ENCODE assay signal across 19 cellular contexts in the genomic region with DNA sequence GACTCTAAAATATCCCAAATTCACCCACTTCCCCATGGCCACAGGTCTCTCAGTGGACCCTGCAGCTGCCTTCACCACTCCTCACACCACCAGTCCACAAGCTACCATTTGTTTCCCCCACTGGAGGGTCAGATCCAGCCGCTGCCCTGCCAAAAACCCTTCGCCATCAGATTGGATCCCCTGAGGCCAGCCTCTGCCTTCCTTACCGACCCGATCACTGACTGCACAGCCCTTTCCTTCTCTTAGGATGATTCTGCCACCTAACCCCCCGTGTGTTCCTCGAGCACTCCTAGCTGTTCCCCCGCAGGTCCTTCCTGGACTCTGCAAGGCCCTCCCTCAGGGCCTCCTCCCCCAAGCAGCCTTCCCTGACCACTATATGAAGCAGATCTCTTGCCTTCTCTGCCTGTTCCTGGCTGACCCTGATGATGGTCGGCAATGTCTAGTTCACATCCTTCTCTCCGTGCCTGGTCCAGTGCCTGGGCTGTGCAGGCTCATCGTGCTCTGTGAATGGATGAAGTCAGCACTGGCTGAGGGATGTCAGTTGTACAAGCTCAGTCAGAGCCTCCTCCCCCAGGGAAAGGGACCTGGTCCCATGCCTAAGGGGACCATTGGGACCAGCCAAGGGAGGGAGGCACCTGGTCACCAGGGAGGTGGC. TPM values are rescaled to one million over a fixed set of nuclear protein-coding genes. Genes with fewer than 3 reads are reported as not detected.
DNase-seq lines count a peak whose midpoint lies in the region; ATAC-seq and TF ChIP-seq lines count a peak whose summit lies in the region.
"Had no signal": no experiment of that assay in that cellular context is flagged by ENCODE, and none has a peak within 500 bp of the region (broad histone marks: within the 10 kb centered on the region; RNA-seq: fewer than 3 reads in every experiment).

No MANE protein-coding gene starts in this region.

- no peak for ATAC-seq in CD8-positive, alpha-beta T cell
- ATAC-seq in WTC11 (no peak), sciatic nerve (no peak), psoas muscle (no peak), Right ventricle myocardium superior (ENCODE audit: poor library complexity) (no peak)
- ATAC-seq: heart right ventricle, right lobe of liver had no signal

- peaks cover 89% of the 10 kb centered on the region for H3K4me1 Mint-ChIP-seq in CD8-positive, alpha-beta T cell (ENCODE audit: low read depth)
- H3K4me1 Mint-ChIP-seq in WTC11: peaks cover 11% of the 10 kb centered on the region
- peaks cover 65 to 72% of the 10 kb centered on the region in 2 donors for H3K4me1 Mint-ChIP-seq in immature natural killer cell

- H3K27me3 ChIP-seq in CD8-positive, alpha-beta T cell (ENCODE audit: insufficient read depth, low read length): no peaks in the 10 kb centered on the region
- H3K27me3 ChIP-seq in psoas muscle (ENCODE audit: insufficient read depth in 3 of 3, low read length in 2 of 3): no peaks in the 10 kb centered on the region
- H3K27me3 ChIP-seq: heart right ventricle, right lobe of liver had no signal

- DNase-seq in CD8-positive, alpha-beta T cell: no peak
- DNase-seq in WTC11 (ENCODE audit: low spot score) (no peak), immature natural killer cell (no peak), sciatic nerve (ENCODE audit: low spot score) (peak; percentile 44), psoas muscle (no peak), Right ventricle myocardium superior (no peak)
- no peak for DNase-seq in central memory CD4-positive, alpha-beta T cell
- DNase-seq: activated CD4-positive, alpha-beta T cell treated with anti-CD3 and anti-CD28 coated beads for 1 hour; AML-193; effector memory CD4-positive, alpha-beta T cell; GF-D8; heart right ventricle; mesendoderm; NCI-H1048; NCI-H524 treated with DMSO at 0.1 percent for 48 hours; SHP77; stimulated activated CD4-positive, alpha-beta T cell treated with anti-CD3 and anti-CD28 coated beads, Interleukin-1b, Interleukin-23, amount 100 ng/mL, for 48 hours; T1000 had no signal

- peaks cover 4% of the 10 kb centered on the region for H3K36me3 ChIP-seq in CD8-positive, alpha-beta T cell (ENCODE audit: insufficient read depth, low read length)
- H3K36me3 ChIP-seq in psoas muscle (ENCODE audit: insufficient read depth in 1 of 2, low read depth in 1 of 2): no peaks in the 10 kb centered on the region
- H3K36me3 ChIP-seq: right lobe of liver had no signal

- H3K9me3 ChIP-seq in CD8-positive, alpha-beta T cell (ENCODE audit: low read length): no peaks in the 10 kb centered on the region
- no peaks in the 10 kb centered on the region for H3K9me3 ChIP-seq in psoas muscle
- H3K9me3 ChIP-seq: heart right ventricle, right lobe of liver had no signal

- peaks cover 35% of the 10 kb centered on the region for H3K36me3 Mint-ChIP-seq in CD8-positive, alpha-beta T cell
- H3K36me3 Mint-ChIP-seq in WTC11 (no peaks in the 10 kb centered on the region), immature natural killer cell (no peaks in the 10 kb centered on the region)

- no peaks in the 10 kb centered on the region for H3K27me3 Mint-ChIP-seq in CD8-positive, alpha-beta T cell (ENCODE audit: low read depth)
- H3K27me3 Mint-ChIP-seq in WTC11 (ENCODE audit: low read depth) (no peaks in the 10 kb centered on the region), immature natural killer cell (ENCODE audit: low read depth in 3 of 3) (peaks cover 1 to 5% (median 3%) of the 10 kb centered on the region in 3 donors)

- no peak for TF ChIP-seq CTCF in CD8-positive, alpha-beta T cell (IDR thresholded peaks at IDR 0.05)
- TF ChIP-seq CTCF in WTC11 (IDR thresholded peaks at IDR 0.05) (no peak), psoas muscle (IDR thresholded peaks at IDR 0.05) (no peak)

- CTCF ChIA-PET in CD8-positive, alpha-beta T cell (lab: Charles Lee): interaction anchor here (1.5 kb wide), 1 partner anchor 10 kb away, joined by 4 read pairs; no protein-coding TSS in a partner anchor
- CTCF ChIA-PET in WTC11 (lab: Charles Lee): no interaction called here

- H3K4me1 ChIP-seq in CD8-positive, alpha-beta T cell (ENCODE audit: insufficient read depth, low read length): peaks cover 73% of the 10 kb centered on the region
- H3K4me1 ChIP-seq in psoas muscle: no peaks in the 10 kb centered on the region
- H3K4me1 ChIP-seq: right lobe of liver had no signal

- H3K27ac ChIP-seq in CD8-positive, alpha-beta T cell (ENCODE audit: low read depth, low read length): no peak overlapping the region
- no peak overlapping the region for H3K27ac ChIP-seq in psoas muscle
- H3K27ac ChIP-seq: right lobe of liver had no signal

- H3K9me3 Mint-ChIP-seq in CD8-positive, alpha-beta T cell: no peaks in the 10 kb centered on the region
- H3K9me3 Mint-ChIP-seq in WTC11 (no peaks in the 10 kb centered on the region), immature natural killer cell (no peaks in the 10 kb centered on the region)

- intact Hi-C loops in CD8-positive, alpha-beta T cell (cut with DNase I, micrococcal nuclease): no loop called here
- intact Hi-C loops in sciatic nerve (cut with DNase I): no loop called here
- intact Hi-C loops in psoas muscle (cut with DNase I): no loop called here
- intact Hi-C loops in Right ventricle myocardium superior (cut with DNase I): no loop called here

- no peak overlapping the region for H3K4me3 ChIP-seq in CD8-positive, alpha-beta T cell (ENCODE audit: low read depth, low read length)
- H3K4me3 ChIP-seq in psoas muscle: no peak overlapping the region
- H3K4me3 ChIP-seq: heart right ventricle, right lobe of liver had no signal

- POLR2A ChIA-PET in CD8-positive, alpha-beta T cell (lab: Charles Lee): interaction anchor here (0.8 kb wide), 1 partner anchor 17 kb away, joined by 4 read pairs; no protein-coding TSS in a partner anchor
- POLR2A ChIA-PET in WTC11 (lab: Charles Lee): no interaction called here

- WGBS in psoas muscle, 3 donors: 82 to 87% (median 83%) methylated on average over 10 of the region's 10 CpGs

- peak overlapping the region; percentile 78 for H3K27ac Mint-ChIP-seq in CD8-positive, alpha-beta T cell
- H3K27ac Mint-ChIP-seq in WTC11 (peak overlapping the region; percentile 18; the same call in 1 of the 2 replicates), immature natural killer cell (peak overlapping the region; percentile 5 to 84 (median 64))

- H3K4me3 Mint-ChIP-seq in CD8-positive, alpha-beta T cell: no peak overlapping the region
- no peak overlapping the region for H3K4me3 Mint-ChIP-seq in WTC11
- no peak overlapping the region for H3K4me3 Mint-ChIP-seq in immature natural killer cell

TF ChIP-seq in WTC11, 78 proteins besides CTCF, POLR2A, EP300 and RAD21 (continues in another document):
- TF ChIP-seq NR3C1 (CRISPR knock-in tag; conservative IDR thresholded peaks at IDR 0.05; ENCODE audit: low read depth) (no peak), CBFB (CRISPR knock-in tag; IDR thresholded peaks at IDR 0.05; ENCODE audit: low read depth) (no peak), IRF2 (CRISPR knock-in tag; IDR thresholded peaks at IDR 0.05; ENCODE audit: borderline replicate concordance, low read depth) (no peak)
- TF ChIP-seq, protein P1, sequence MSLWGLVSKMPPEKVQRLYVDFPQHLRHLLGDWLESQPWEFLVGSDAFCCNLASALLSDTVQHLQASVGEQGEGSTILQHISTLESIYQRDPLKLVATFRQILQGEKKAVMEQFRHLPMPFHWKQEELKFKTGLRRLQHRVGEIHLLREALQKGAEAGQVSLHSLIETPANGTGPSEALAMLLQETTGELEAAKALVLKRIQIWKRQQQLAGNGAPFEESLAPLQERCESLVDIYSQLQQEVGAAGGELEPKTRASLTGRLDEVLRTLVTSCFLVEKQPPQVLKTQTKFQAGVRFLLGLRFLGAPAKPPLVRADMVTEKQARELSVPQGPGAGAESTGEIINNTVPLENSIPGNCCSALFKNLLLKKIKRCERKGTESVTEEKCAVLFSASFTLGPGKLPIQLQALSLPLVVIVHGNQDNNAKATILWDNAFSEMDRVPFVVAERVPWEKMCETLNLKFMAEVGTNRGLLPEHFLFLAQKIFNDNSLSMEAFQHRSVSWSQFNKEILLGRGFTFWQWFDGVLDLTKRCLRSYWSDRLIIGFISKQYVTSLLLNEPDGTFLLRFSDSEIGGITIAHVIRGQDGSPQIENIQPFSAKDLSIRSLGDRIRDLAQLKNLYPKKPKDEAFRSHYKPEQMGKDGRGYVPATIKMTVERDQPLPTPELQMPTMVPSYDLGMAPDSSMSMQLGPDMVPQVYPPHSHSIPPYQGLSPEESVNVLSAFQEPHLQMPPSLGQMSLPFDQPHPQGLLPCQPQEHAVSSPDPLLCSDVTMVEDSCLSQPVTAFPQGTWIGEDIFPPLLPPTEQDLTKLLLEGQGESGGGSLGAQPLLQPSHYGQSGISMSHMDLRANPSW (CRISPR knock-in tag; conservative IDR thresholded peaks at IDR 0.05; ENCODE audit: low read depth): no peak

RNA-seq across cellular contexts. Expression of a gene that starts 46.0 kb away (rescaled TPM):
- total RNA-seq in CD8-positive, alpha-beta T cell: 1 to 10 TPM; 5.7 to 6.8 TPM
- total RNA-seq in WTC11 (2021): 14.0 to 17.9 TPM (median 16.7 TPM) in 3 replicates
- 10 to 100 TPM in 1 of 3 donors, 1 to 10 TPM in 2; 2.4 to 10.8 (median 5.8) TPM for polyA plus RNA-seq in immature natural killer cell
- total RNA-seq in sciatic nerve: 44.7 TPM
- total RNA-seq in psoas muscle: 10 to 100 TPM in 2 of 4 donors, 1 to 10 TPM in 2; 8.1 to 12.4 (median 10.5) TPM
- polyA plus RNA-seq in psoas muscle: 10 to 100 TPM; 15.1 to 16.9 (median 16.2) TPM
- total RNA-seq in Right ventricle myocardium superior: 13.3 TPM

RNA-seq across cellular contexts. Expression of a gene that starts 47.4 kb away (rescaled TPM):
- 10 to 100 TPM; 82.6 to 87.2 TPM for total RNA-seq in CD8-positive, alpha-beta T cell
- total RNA-seq in WTC11 (2021): 102 to 107 TPM (median 104 TPM) in 3 replicates
- polyA plus RNA-seq in immature natural killer cell: 10 to 100 TPM; 79.0 to 91.7 (median 88.9) TPM
- total RNA-seq in sciatic nerve: 80.5 TPM
- total RNA-seq in psoas muscle: 10 to 100 TPM; 47.9 to 60.4 (median 50.2) TPM
- 10 to 100 TPM; 37.1 to 61.9 (median 47.6) TPM for polyA plus RNA-seq in psoas muscle
- 54.8 TPM for total RNA-seq in Right ventricle myocardium superior

RNA-seq across cellular contexts. Expression of a gene that starts 47.7 kb away (rescaled TPM):
- total RNA-seq in CD8-positive, alpha-beta T cell: 10 to 100 TPM; 22.4 to 23.2 TPM
- total RNA-seq in WTC11 (2021): 22.7 to 28.5 TPM (median 26.8 TPM) in 3 replicates
- polyA plus RNA-seq in immature natural killer cell: 10 to 100 TPM; 22.5 to 31.8 (median 24.7) TPM
- total RNA-seq in sciatic nerve: 26.3 TPM
- 10 to 100 TPM; 14.6 to 19.5 (median 16.7) TPM for total RNA-seq in psoas muscle
- polyA plus RNA-seq in psoas muscle: 10 to 100 TPM in 2 of 3 donors, 1 to 10 TPM in 1; 7.1 to 18.2 (median 11.0) TPM
- total RNA-seq in Right ventricle myocardium superior: 13.4 TPM

Comparison
In these comparisons a context has a peak if more than half of its experiments do, and no peak if none do; other contexts are left out.
1. H3K27ac Mint-ChIP-seq: peak in every context shown above with its lines; median percentile 78 in CD8-positive, alpha-beta T cell; 64 in immature natural killer cell; 18 in WTC11.